Comparison of ENCODE assay signal across 8 cellular contexts in genomic region chr2:11669454-11670291, GRCh38.
DNase-seq lines count a peak whose midpoint lies in the region; ATAC-seq, FAIRE-seq and TF ChIP-seq lines count a peak whose summit lies in the region.

TSS of gene NTSR2 (minus strand) at chr2:11670195. CDS start at chr2:11670129, 66 bp downstream.

- FAIRE-seq in D721Med (lab: Jason Lieb, UNC) = no peak

- in situ Hi-C loops in GM13977 (cut with MboI; ENCODE audit: low pct_unique_long_range_greater_than_20kb, low sequenced_read_pairs, unreplicated experiment) = no loop called here

- DNase-seq in GM13977 (ENCODE audit: low spot score) = peak; percentile 66
- DNase-seq in activated CD8-positive, alpha-beta memory T cell treated with anti-CD3 and anti-CD28 coated beads, Interleukin-2, amount 50 U/mL, for 48 hours = peak; percentile 67
- peak; percentile 35 for DNase-seq in foreskin melanocyte
- DNase-seq in nucleus accumbens (lab: John Stamatoyannopoulos, UW) = peak in 48 of 56 donors; percentile 26 to 84 (median 60)
- no peak for DNase-seq in D721Med (ENCODE audit: insufficient read length, low spot score)
- DNase-seq in cerebellar nuclear complex (lab: John Stamatoyannopoulos, UW) = no peak
- no peak for DNase-seq in NCI-H774 (lab: John Stamatoyannopoulos, UW)

- TF ChIP-seq CTCF in GM13977 (IDR thresholded peaks at IDR 0.05; ENCODE audit: extremely low read depth, insufficient read depth, missing control alignments) = no peak
- TF ChIP-seq CTCF in D721Med (IDR thresholded peaks at IDR 0.05; ENCODE audit: insufficient read depth, missing control alignments) = no peak

- no peak for ATAC-seq in HG03135 (IDR thresholded peaks at IDR 0.05; ENCODE audit: unreplicated experiment)

Comparison
In these comparisons a context has a peak if more than half of its experiments do, and no peak if none do; other contexts are left out.
1. DNase-seq: peak in GM13977 (single experiment), activated CD8-positive, alpha-beta memory T cell treated with anti-CD3 and anti-CD28 coated beads, Interleukin-2, amount 50 U/mL, for 48 hours (single experiment), foreskin melanocyte (single experiment) and nucleus accumbens (48 of 56); none in D721Med (single experiment), cerebellar nuclear complex (0 of 2) and NCI-H774 (single experiment).